In genomic region chr19:19909654-19910053, GRCh38 we compare ENCODE assay signal across 7 cellular contexts. TPM values are rescaled to one million over a fixed set of nuclear protein-coding genes. Genes with fewer than 3 reads are reported as not detected.
"Had no signal": no experiment of that assay in that cellular context is flagged by ENCODE, and none has a peak within 500 bp of the region (broad histone marks: within the 10 kb centered on the region; RNA-seq: fewer than 3 reads in every experiment).

No MANE protein-coding gene starts in this region.

- H3K9me3 Mint-ChIP-seq: GM23338, IgD-negative memory B cell had no signal

- H3K27me3 Mint-ChIP-seq: IgD-negative memory B cell had no signal

- H3K4me2 ChIP-seq: GM23338 had no signal

- DNase-seq: H9, HCEC 1CT had no signal

- H3K27ac ChIP-seq: HL-60 had no signal

- H3K4me3 Mint-ChIP-seq: GM23338, H9 had no signal

- H3K4me3 ChIP-seq: GM23338 had no signal

- H3K27ac Mint-ChIP-seq: GM23338, IgD-negative memory B cell had no signal

- ATAC-seq: GM23338, HepG2 had no signal

- H2AFZ ChIP-seq: GM23338 had no signal

RNA-seq across cellular contexts. Expression of gene ZNF253, which starts 44.0 kb away (rescaled TPM):
- total RNA-seq: HT1080 had no signal
